Comparison of ENCODE assay signal across 11 cellular contexts in genomic region chr1:1205769-1206375, GRCh38. TPM values are rescaled to one million over a fixed set of nuclear protein-coding genes. Genes with fewer than 3 reads are reported as not detected.
DNase-seq lines count a peak whose midpoint lies in the region; ATAC-seq, FAIRE-seq and TF ChIP-seq lines count a peak whose summit lies in the region.
"Had no signal": no experiment of that assay in that cellular context is flagged by ENCODE, and none has a peak within 500 bp of the region (broad histone marks: within the 10 kb centered on the region; RNA-seq: fewer than 3 reads in every experiment).

No MANE protein-coding gene starts in this region.

- no TSS peak for BruUV-seq in K562 (replicated peaks; lab: Mats Ljungman, UMichigan)

- 54% methylated on average over 21 of the region's 31 CpGs for WGBS in K562 (ENCODE audit: insufficient coverage, low coverage, missing lambda C conversion rate)

- no peak for FAIRE-seq in K562 (lab: Jason Lieb, UNC)

- TF ChIP-seq CTCF in C4-2B (conservative IDR thresholded peaks at IDR 0.05) = no peak
- no peak for TF ChIP-seq CTCF in HEK293 (tag by site-specific recombination; IDR thresholded peaks at IDR 0.05)
- no peak for TF ChIP-seq CTCF in K562 (IDR thresholded peaks at IDR 0.05 in 2 of 3, conservative IDR thresholded peaks at IDR 0.05 in 1 of 3; ENCODE audit: insufficient read depth in 2 of 3, low read depth in 1 of 3, low read length in 3 of 3)
- TF ChIP-seq CTCF in mucosa of descending colon (IDR thresholded peaks at IDR 0.05) = no peak

- H3K9me3 ChIP-seq in HEK293 (ENCODE audit: control insufficient read depth, insufficient read depth, low read depth, low read length) (no peaks in the 10 kb centered on the region), K562 (replicated peaks; ENCODE audit: control insufficient read depth, insufficient read depth, low read depth, low read length) (no peaks in the 10 kb centered on the region), mucosa of descending colon (no peaks in the 10 kb centered on the region)

- H3K27ac ChIP-seq in C4-2B = peak overlapping the region; percentile 27
- no peak overlapping the region for H3K27ac ChIP-seq in HEK293 (ENCODE audit: extremely low read depth, low read depth, low read length)
- H3K27ac ChIP-seq in K562 (ENCODE audit: extremely low read depth, low read depth, low read length) = no peak overlapping the region

- H3K9me1 ChIP-seq in K562 (ENCODE audit: control insufficient read depth, insufficient read depth, low read length) = no peaks in the 10 kb centered on the region

- in situ Hi-C loops in K562 (cut with MboI) = no loop called here

- no peak for TF ChIP-seq EP300 in K562 (IDR thresholded peaks at IDR 0.05; ENCODE audit: low read length)

- H2AFZ ChIP-seq in K562 (ENCODE audit: low read depth, low read length) = no peak overlapping the region

- no peaks in the 10 kb centered on the region for H4K20me1 ChIP-seq in K562 (replicated peaks; ENCODE audit: control insufficient read depth, insufficient read depth, low read length)

- DNase-seq in K562 (ENCODE audit: extremely low read depth in 1 of 4, low spot score in 3 of 4) = no peak
- peak in 2 of 3 donors; percentile 37 to 53 for DNase-seq in mucosa of descending colon
- DNase-seq in amygdala (lab: John Stamatoyannopoulos, UW) = no peak
- no peak for DNase-seq in NCI-H1105 (lab: John Stamatoyannopoulos, UW)
- DNase-seq: GDM1, HFFc6 had no signal

- ATAC-seq in K562 (no peak), mucosa of descending colon (no peak), GM18498 (IDR thresholded peaks at IDR 0.05; ENCODE audit: unreplicated experiment) (no peak), GM18870 (IDR thresholded peaks at IDR 0.05; ENCODE audit: unreplicated experiment) (no peak)

- no peaks in the 10 kb centered on the region for H3K27me3 ChIP-seq in K562 (ENCODE audit: control insufficient read depth in 2 of 2, insufficient read depth in 2 of 2, low read length in 2 of 2)

- peak in 1 of 2 experiments; percentile 24; a peak in 1 of 4 replicates for TF ChIP-seq RAD21 in K562 (CRISPR knock-in tag; conservative IDR thresholded peaks at IDR 0.05 in 1 of 2, IDR thresholded peaks at IDR 0.05 in 1 of 2)

- 0 out of 4 replicates have a peak overlapping the region, but pooled peaks of 1 of the 2 experiments have one; percentile 55 for H3K9ac ChIP-seq in K562 (ENCODE audit: insufficient read depth in 1 of 2, low read depth in 2 of 2, low read length in 2 of 2)

- no peaks in the 10 kb centered on the region for H3K79me2 ChIP-seq in K562 (ENCODE audit: control insufficient read depth, insufficient read depth, low read length)

- H3K4me1 ChIP-seq in HEK293 (ENCODE audit: control insufficient read depth, insufficient read depth, low read length) = peaks cover 3% of the 10 kb centered on the region; the same call in 1 of the 2 replicates
- peaks cover 13 to 91% of the 10 kb centered on the region in 2 experiments; a peak in 4 of 5 replicates for H3K4me1 ChIP-seq in K562 (replicated peaks in 1 of 2; ENCODE audit: control insufficient read depth in 2 of 2, insufficient read depth in 2 of 2, low read length in 2 of 2)
- peaks cover 16% of the 10 kb centered on the region for H3K4me1 ChIP-seq in mucosa of descending colon (ENCODE audit: low read depth)

- intact Hi-C loops in K562 (cut with micrococcal nuclease) (loop anchor here (5.0 kb wide), 1 partner anchor 84 kb away; no protein-coding TSS in a partner anchor), mucosa of descending colon (cut with DNase I, micrococcal nuclease) (no loop called here)

- POLR2A ChIA-PET in HEK293 (lab: Yijun Ruan, JAX) = interaction anchor here (0.6 kb wide), 1 partner anchor 140 kb away, joined by 3 read pairs; no protein-coding TSS in a partner anchor
- POLR2A ChIA-PET in K562 (lab: Yijun Ruan, JAX) = interaction anchor here (0.6 to 1.7 kb wide), 3 partner anchors 22 to 223 kb away, joined by 3 to 5 read pairs (median 4); partner anchors contain the start of gene UBE2J2

- no peak overlapping the region for H3K4me3 ChIP-seq in HEK293 (ENCODE audit: low read depth, low read length)
- H3K4me3 ChIP-seq in K562 = no peak overlapping the region
- H3K4me3 ChIP-seq in mucosa of descending colon = no peak overlapping the region

- CTCF ChIA-PET in HEK293 (lab: Yijun Ruan, JAX) = no interaction called here
- CTCF ChIA-PET in K562 (lab: Yijun Ruan, JAX; ENCODE audit: low intra/inter-chr PET ratio) = no interaction called here

- no peak overlapping the region for H3K4me2 ChIP-seq in K562 (ENCODE audit: insufficient read depth, low read length)

- TF ChIP-seq POLR2A in K562 (conservative IDR thresholded peaks at IDR 0.05) = no peak

- no peaks in the 10 kb centered on the region for H3K36me3 ChIP-seq in HEK293 (ENCODE audit: control insufficient read depth in 2 of 2, insufficient read depth in 1 of 2, low read length in 2 of 2)
- H3K36me3 ChIP-seq in K562 (ENCODE audit: control insufficient read depth, insufficient read depth, low read length) = no peaks in the 10 kb centered on the region
- H3K36me3 ChIP-seq in mucosa of descending colon (ENCODE audit: low read depth) = no peaks in the 10 kb centered on the region

RNA-seq across cellular contexts. Expression of gene TNFRSF18, which starts 0.5 kb away (rescaled TPM):
- not detected in 2 replicates for total RNA-seq in K562 (2011; cell fraction: chromatin; rRNA removed; ENCODE audit: low replicate concordance)
- total RNA-seq in K562 (2011; cell fraction: nucleolus; rRNA removed) = 0.50 TPM in 1 of 2 replicates, not detected in the other
- total RNA-seq in K562 (2011; cell fraction: nucleoplasm; rRNA removed) = not detected in 2 replicates
- not detected in 2 replicates for total RNA-seq in K562 (2014; rRNA removed)
- total RNA-seq in K562 (2014; rRNA removed; fragmentation: Illumina TruSeq; extraction: Trizol) = not detected in 2 replicates
- not detected in 2 replicates for total RNA-seq in K562 (2015; rRNA removed; fragmentation: Illumina TruSeq; extraction: Trizol)
- 0.27 TPM in 1 of 2 replicates, not detected in the other for total RNA-seq in K562 (2021)
- polyA plus RNA-seq in K562 (2011; rRNA removed) = not detected in 2 replicates
- not detected in 2 replicates for polyA plus RNA-seq in K562 (2011; cell fraction: cytosol; rRNA removed)
- 0.25 and 0.26 TPM in 2 replicates for polyA plus RNA-seq in K562 (2011; cell fraction: nucleus; rRNA removed)
- 0.19 TPM in 1 of 2 replicates, not detected in the other for polyA plus RNA-seq in K562 (2012)
- polyA plus RNA-seq in K562 (2014; fragmentation: Illumina TruSeq; extraction: Trizol) = not detected in 2 replicates
- not detected for polyA plus RNA-seq in K562 (2014; fragmentation: Nextera tagmentation; extraction: Ambion mirVana)
- polyA plus RNA-seq in K562 (2014; rRNA removed) = 0.24 TPM in 1 of 2 replicates, not detected in the other
- polyA minus RNA-seq in K562 (2011; rRNA and poly(A)+ RNA removed) = not detected in 2 replicates
- polyA minus RNA-seq in K562 (2011; cell fraction: cytosol; rRNA and poly(A)+ RNA removed) = not detected in 2 replicates
- not detected in 2 replicates for polyA minus RNA-seq in K562 (2011; cell fraction: nucleus; rRNA and poly(A)+ RNA removed)
- total RNA-seq in mucosa of descending colon = 1 to 10 TPM; 1.6 to 2.2 (median 2.2) TPM
- total RNA-seq: HFFc6 had no signal

RNA-seq across cellular contexts. Expression of gene TNFRSF4, which starts 8.1 kb away (rescaled TPM):
- 0.44 TPM in 1 of 2 replicates, not detected in the other for total RNA-seq in K562 (2011; cell fraction: chromatin; rRNA removed; ENCODE audit: low replicate concordance)
- total RNA-seq in K562 (2011; cell fraction: nucleolus; rRNA removed) = 0.66 and 1.7 TPM in 2 replicates
- total RNA-seq in K562 (2011; cell fraction: nucleoplasm; rRNA removed) = not detected in 2 replicates
- total RNA-seq in K562 (2014; rRNA removed) (0.23 TPM in 1 of 2 replicates, not detected in the other), K562 (2014; rRNA removed; fragmentation: Illumina TruSeq; extraction: Trizol) (not detected in 2 replicates), K562 (2015; rRNA removed; fragmentation: Illumina TruSeq; extraction: Trizol) (0.07 TPM in 1 of 2 replicates, not detected in the other), K562 (2021) (0.44 and 0.47 TPM in 2 replicates), mucosa of descending colon (1 to 10 TPM in 1 of 3 donors, under 1 TPM in 2; 0.69 to 1.2 (median 0.80) TPM)
- polyA plus RNA-seq in K562 (2011; rRNA removed) (0.08 TPM in 1 of 2 replicates, not detected in the other), K562 (2014; fragmentation: Illumina TruSeq; extraction: Trizol) (not detected in 2 replicates), K562 (2014; fragmentation: Nextera tagmentation; extraction: Ambion mirVana) (not detected), K562 (2014; rRNA removed) (0.16 TPM in 1 of 2 replicates, not detected in the other)
- polyA plus RNA-seq in K562 (2011; cell fraction: cytosol; rRNA removed) = 0.19 and 0.39 TPM in 2 replicates
- polyA plus RNA-seq in K562 (2011; cell fraction: nucleus; rRNA removed) = 0.74 and 1.3 TPM in 2 replicates
- 0.65 TPM in 1 of 2 replicates, not detected in the other for polyA plus RNA-seq in K562 (2012)
- not detected in 2 replicates for polyA minus RNA-seq in K562 (2011; rRNA and poly(A)+ RNA removed)
- not detected in 2 replicates for polyA minus RNA-seq in K562 (2011; cell fraction: cytosol; rRNA and poly(A)+ RNA removed)
- polyA minus RNA-seq in K562 (2011; cell fraction: nucleus; rRNA and poly(A)+ RNA removed) = 0.22 and 0.27 TPM in 2 replicates

RNA-seq across cellular contexts. Expression of gene SDF4, which starts 25.9 kb away (rescaled TPM):
- total RNA-seq in K562 (2011; cell fraction: chromatin; rRNA removed; ENCODE audit: low replicate concordance) = 114 and 239 TPM in 2 replicates
- 360 and 385 TPM in 2 replicates for total RNA-seq in K562 (2011; cell fraction: nucleolus; rRNA removed)
- total RNA-seq in K562 (2011; cell fraction: nucleoplasm; rRNA removed) = 146 and 213 TPM in 2 replicates
- total RNA-seq in K562 (2014; rRNA removed) = 82.6 and 118 TPM in 2 replicates
- total RNA-seq in K562 (2014; rRNA removed; fragmentation: Illumina TruSeq; extraction: Trizol) = 18.1 and 30.3 TPM in 2 replicates
- total RNA-seq in K562 (2015; rRNA removed; fragmentation: Illumina TruSeq; extraction: Trizol) = 62.2 and 65.2 TPM in 2 replicates
- 152 and 160 TPM in 2 replicates for total RNA-seq in K562 (2021)
- 43.8 and 77.2 TPM in 2 replicates for polyA plus RNA-seq in K562 (2011; rRNA removed)
- 44.3 and 73.9 TPM in 2 replicates for polyA plus RNA-seq in K562 (2011; cell fraction: cytosol; rRNA removed)
- 122 and 161 TPM in 2 replicates for polyA plus RNA-seq in K562 (2011; cell fraction: nucleus; rRNA removed)
- polyA plus RNA-seq in K562 (2012) = 112 and 208 TPM in 2 replicates
- 66.0 and 88.1 TPM in 2 replicates for polyA plus RNA-seq in K562 (2014; fragmentation: Illumina TruSeq; extraction: Trizol)
- 1 to 10 TPM in 1 of 2 experiments, under 1 TPM in 1; 0.35 to 4.9 TPM for polyA plus RNA-seq in K562 (2014; fragmentation: Nextera tagmentation; extraction: Ambion mirVana)
- 93.4 and 101 TPM in 2 replicates for polyA plus RNA-seq in K562 (2014; rRNA removed)
- 59.1 and 63.4 TPM in 2 replicates for polyA minus RNA-seq in K562 (2011; rRNA and poly(A)+ RNA removed)
- 37.0 and 61.3 TPM in 2 replicates for polyA minus RNA-seq in K562 (2011; cell fraction: cytosol; rRNA and poly(A)+ RNA removed)
- polyA minus RNA-seq in K562 (2011; cell fraction: nucleus; rRNA and poly(A)+ RNA removed) = 48.9 and 83.4 TPM in 2 replicates
- 100 to 1,000 TPM; 169 to 257 (median 226) TPM for total RNA-seq in mucosa of descending colon

RNA-seq across cellular contexts. Expression of gene B3GALT6, which starts 26.2 kb away (rescaled TPM):
- 17.5 and 35.5 TPM in 2 replicates for total RNA-seq in K562 (2011; cell fraction: chromatin; rRNA removed; ENCODE audit: low replicate concordance)
- 36.8 and 43.7 TPM in 2 replicates for total RNA-seq in K562 (2011; cell fraction: nucleolus; rRNA removed)
- total RNA-seq in K562 (2011; cell fraction: nucleoplasm; rRNA removed) = 21.1 and 24.3 TPM in 2 replicates
- 29.8 and 33.0 TPM in 2 replicates for total RNA-seq in K562 (2014; rRNA removed)
- total RNA-seq in K562 (2014; rRNA removed; fragmentation: Illumina TruSeq; extraction: Trizol) = 6.8 and 9.0 TPM in 2 replicates
- 12.8 and 13.9 TPM in 2 replicates for total RNA-seq in K562 (2015; rRNA removed; fragmentation: Illumina TruSeq; extraction: Trizol)
- 27.9 and 28.1 TPM in 2 replicates for total RNA-seq in K562 (2021)
- polyA plus RNA-seq in K562 (2011; rRNA removed) = 5.6 and 7.8 TPM in 2 replicates
- polyA plus RNA-seq in K562 (2011; cell fraction: cytosol; rRNA removed) = 10.2 and 34.2 TPM in 2 replicates
- polyA plus RNA-seq in K562 (2011; cell fraction: nucleus; rRNA removed) = 7.7 and 12.7 TPM in 2 replicates
- polyA plus RNA-seq in K562 (2012) = 13.9 and 16.7 TPM in 2 replicates
- polyA plus RNA-seq in K562 (2014; fragmentation: Illumina TruSeq; extraction: Trizol) = 8.4 and 9.9 TPM in 2 replicates
- 1 to 10 TPM in 1 of 2 experiments, under 1 TPM in 1; 0.68 to 1.0 TPM for polyA plus RNA-seq in K562 (2014; fragmentation: Nextera tagmentation; extraction: Ambion mirVana)
- 15.8 and 17.2 TPM in 2 replicates for polyA plus RNA-seq in K562 (2014; rRNA removed)
- 6.9 and 10.1 TPM in 2 replicates for polyA minus RNA-seq in K562 (2011; rRNA and poly(A)+ RNA removed)
- 9.6 and 12.9 TPM in 2 replicates for polyA minus RNA-seq in K562 (2011; cell fraction: cytosol; rRNA and poly(A)+ RNA removed)
- polyA minus RNA-seq in K562 (2011; cell fraction: nucleus; rRNA and poly(A)+ RNA removed) = 23.0 and 24.2 TPM in 2 replicates
- total RNA-seq in mucosa of descending colon = 10 to 100 TPM in 1 of 3 donors, 1 to 10 TPM in 2; 7.3 to 12.5 (median 9.0) TPM

RNA-seq across cellular contexts. Expression of gene TTLL10, which starts 32.2 kb away (rescaled TPM):
- total RNA-seq in K562 (2011; cell fraction: chromatin; rRNA removed; ENCODE audit: low replicate concordance) = 0.21 TPM in 1 of 2 replicates, not detected in the other
- 0.17 TPM in 1 of 2 replicates, not detected in the other for total RNA-seq in K562 (2011; cell fraction: nucleolus; rRNA removed)
- not detected in 2 replicates for total RNA-seq in K562 (2011; cell fraction: nucleoplasm; rRNA removed)
- total RNA-seq in K562 (2014; rRNA removed) (not detected in 2 replicates), K562 (2014; rRNA removed; fragmentation: Illumina TruSeq; extraction: Trizol) (not detected in 2 replicates), K562 (2015; rRNA removed; fragmentation: Illumina TruSeq; extraction: Trizol) (not detected in 2 replicates), K562 (2021) (not detected in 2 replicates), mucosa of descending colon (1 to 10 TPM in 2 of 3 donors, under 1 TPM in 1; 0.32 to 4.4 (median 1.8) TPM)
- polyA plus RNA-seq in K562 (2011; rRNA removed) (not detected in 2 replicates), K562 (2014; fragmentation: Illumina TruSeq; extraction: Trizol) (not detected in 2 replicates), K562 (2014; fragmentation: Nextera tagmentation; extraction: Ambion mirVana) (not detected), K562 (2014; rRNA removed) (not detected in 2 replicates)
- polyA plus RNA-seq in K562 (2011; cell fraction: cytosol; rRNA removed) = 0.06 TPM in 1 of 2 replicates, not detected in the other
- 0.07 and 0.38 TPM in 2 replicates for polyA plus RNA-seq in K562 (2011; cell fraction: nucleus; rRNA removed)
- polyA plus RNA-seq in K562 (2012) = 0.10 TPM in 1 of 2 replicates, not detected in the other
- polyA minus RNA-seq in K562 (2011; rRNA and poly(A)+ RNA removed) = not detected in 2 replicates
- not detected in 2 replicates for polyA minus RNA-seq in K562 (2011; cell fraction: cytosol; rRNA and poly(A)+ RNA removed)
- polyA minus RNA-seq in K562 (2011; cell fraction: nucleus; rRNA and poly(A)+ RNA removed) = 0.13 TPM in 1 of 2 replicates, not detected in the other
- total RNA-seq: HFFc6, lower leg skin had no signal

Comparison
In these comparisons a context has a peak if more than half of its experiments do, and no peak if none do; other contexts are left out.
1. DNase-seq: peak in mucosa of descending colon (2 of 3); none in K562 (0 of 4), amygdala (0 of 56) and NCI-H1105 (single experiment).